Comparison of ENCODE assay signal across 23 cellular contexts in genomic region chr16:89132194-89133005, GRCh38. TPM values are rescaled to one million over a fixed set of nuclear protein-coding genes. Genes with fewer than 3 reads are reported as not detected.
DNase-seq lines count a peak whose midpoint lies in the region; ATAC-seq, FAIRE-seq and TF ChIP-seq lines count a peak whose summit lies in the region.
"Had no signal": no experiment of that assay in that cellular context is flagged by ENCODE, and none has a peak within 500 bp of the region (broad histone marks: within the 10 kb centered on the region; RNA-seq: fewer than 3 reads in every experiment).

No MANE protein-coding gene starts in this region.

- no peaks in the 10 kb centered on the region for H4K20me1 ChIP-seq in GM23338 (replicated peaks; ENCODE audit: insufficient read depth)

- no peak overlapping the region for H2AFZ ChIP-seq in GM23338
- H2AFZ ChIP-seq: parathyroid adenoma had no signal

- H3K27ac Mint-ChIP-seq in GM23338 (no peak overlapping the region), chondrocyte (ENCODE audit: unreplicated experiment) (no peak overlapping the region)
- H3K27ac Mint-ChIP-seq: activated naive CD8-positive, alpha-beta T cell treated with anti-CD3 and anti-CD28 coated beads for 36 hours; stimulated activated naive CD8-positive, alpha-beta T cell treated with anti-CD3 and anti-CD28 coated beads, Interleukin-15, amount 100 ng/mL, for 72 hours had no signal

- no peaks in the 10 kb centered on the region for H3K9me3 ChIP-seq in lower lobe of right lung
- H3K9me3 ChIP-seq: thyroid gland had no signal

- H3K27ac ChIP-seq in GM23338 (ENCODE audit: low read depth) (no peak overlapping the region), lower lobe of right lung (no peak overlapping the region)
- H3K27ac ChIP-seq: parathyroid adenoma, thyroid gland had no signal

- POLR2A ChIA-PET in BJ (lab: Charles Lee), result no interaction called here

- CTCF ChIA-PET in BJ (lab: Yijun Ruan, JAX), result no interaction called here

- H3K27me3 Mint-ChIP-seq in GM23338 (ENCODE audit: insufficient read depth, low read depth, poor library complexity) (peaks cover 5% of the 10 kb centered on the region), chondrocyte (ENCODE audit: low read depth) (no peaks in the 10 kb centered on the region)
- H3K27me3 Mint-ChIP-seq: activated naive CD8-positive, alpha-beta T cell treated with anti-CD3 and anti-CD28 coated beads for 36 hours; CD8-positive, alpha-beta memory T cell; naive thymus-derived CD4-positive, alpha-beta T cell; stimulated activated naive CD8-positive, alpha-beta T cell treated with anti-CD3 and anti-CD28 coated beads, Interleukin-15, amount 100 ng/mL, for 72 hours had no signal

- peaks cover 2% of the 10 kb centered on the region; the same call in 1 of the 3 replicates for H3K9me3 Mint-ChIP-seq in GM23338
- peaks cover 20% of the 10 kb centered on the region for H3K9me3 Mint-ChIP-seq in chondrocyte (ENCODE audit: low read depth)
- H3K9me3 Mint-ChIP-seq: CD8-positive, alpha-beta memory T cell; stimulated activated naive CD8-positive, alpha-beta T cell treated with anti-CD3 and anti-CD28 coated beads, Interleukin-15, amount 100 ng/mL, for 72 hours had no signal

- peaks cover 37% of the 10 kb centered on the region for H3K36me3 Mint-ChIP-seq in GM23338 (ENCODE audit: low read depth)
- peaks cover 31% of the 10 kb centered on the region for H3K36me3 Mint-ChIP-seq in chondrocyte (ENCODE audit: low read depth)

- no peak for FAIRE-seq in GM19239 (lab: Jason Lieb, UNC)
- FAIRE-seq: G401.6 had no signal

- no peaks in the 10 kb centered on the region for H3K27me3 ChIP-seq in BJ (ENCODE audit: control insufficient read depth, insufficient read depth, low read length)
- no peaks in the 10 kb centered on the region for H3K27me3 ChIP-seq in GM23338 (ENCODE audit: insufficient read depth)
- no peaks in the 10 kb centered on the region for H3K27me3 ChIP-seq in lower lobe of right lung (ENCODE audit: low read depth)
- H3K27me3 ChIP-seq: thyroid gland had no signal

- intact Hi-C loops in lower lobe of right lung (cut with DNase I), result no loop called here

- ATAC-seq in GM23338, result peak; percentile 63
- ATAC-seq in lower lobe of right lung, result peak in 1 of 2 donors; percentile 43
- no peak for ATAC-seq in HG03378 (IDR thresholded peaks at IDR 0.05; ENCODE audit: unreplicated experiment)
- ATAC-seq: naive thymus-derived CD4-positive, alpha-beta T cell; stimulated activated naive CD8-positive, alpha-beta T cell treated with anti-CD3 and anti-CD28 coated beads, Interleukin-15, amount 100 ng/mL, for 72 hours had no signal

- TF ChIP-seq CTCF in BJ (IDR thresholded peaks at IDR 0.05; ENCODE audit: insufficient read depth, low read depth, low read length) (0 out of 2 replicates have a peak, but pooled peaks have one; percentile 3), GM23338 (conservative IDR thresholded peaks at IDR 0.05; ENCODE audit: low read depth in 2 of 2) (peak; percentile 46 to 47), chondrocyte (IDR thresholded peaks at IDR 0.05) (peak; percentile 18), lower lobe of right lung (IDR thresholded peaks at IDR 0.05) (no peak)

- no peak overlapping the region for H3K4me2 ChIP-seq in GM23338

- DNase-seq in BJ (ENCODE audit: low read depth) (no peak), GM23338 (ENCODE audit: low spot score) (no peak), chondrocyte (ENCODE audit: low spot score) (no peak), lower lobe of right lung (peak; percentile 19), NCI-H1092 (lab: John Stamatoyannopoulos, UW) (no peak), NCI-H748 (lab: John Stamatoyannopoulos, UW; ENCODE audit: unreplicated experiment) (no peak), GM19239 (ENCODE audit: insufficient read length, low spot score) (no peak)
- DNase-seq: activated CD4-positive, alpha-beta T cell treated with anti-CD3 and anti-CD28 coated beads, Interleukin-2, amount 50 U/mL, for 4 hours; activated CD4-positive, CD25-positive, alpha-beta regulatory T cell; activated naive CD8-positive, alpha-beta T cell treated with anti-CD3 and anti-CD28 coated beads for 36 hours; CD8-positive, alpha-beta memory T cell; cerebellar nuclear complex; naive thymus-derived CD4-positive, alpha-beta T cell; NCI-H1105; NCI-H1930; NCI-H526 treated with DMSO at 0.1 percent for 48 hours; SHP77 treated with DMSO at 0.1 percent for 48 hours; stimulated activated naive CD8-positive, alpha-beta T cell treated with anti-CD3 and anti-CD28 coated beads, Interleukin-15, amount 100 ng/mL, for 72 hours; T1000 had no signal

- H3F3A ChIP-seq in GM23338 (replicated peaks; ENCODE audit: low read depth), result no peaks in the 10 kb centered on the region

- peaks cover 5% of the 10 kb centered on the region for H3K36me3 ChIP-seq in BJ (ENCODE audit: control insufficient read depth, insufficient read depth, low read length)
- H3K36me3 ChIP-seq in GM23338 (ENCODE audit: insufficient read depth), result no peaks in the 10 kb centered on the region
- peaks cover 46% of the 10 kb centered on the region for H3K36me3 ChIP-seq in lower lobe of right lung

- H3K4me3 Mint-ChIP-seq in GM23338 (no peak overlapping the region), chondrocyte (ENCODE audit: unreplicated experiment) (no peak overlapping the region)
- H3K4me3 Mint-ChIP-seq: activated naive CD8-positive, alpha-beta T cell treated with anti-CD3 and anti-CD28 coated beads for 36 hours; CD8-positive, alpha-beta memory T cell; naive thymus-derived CD4-positive, alpha-beta T cell; stimulated activated naive CD8-positive, alpha-beta T cell treated with anti-CD3 and anti-CD28 coated beads, Interleukin-15, amount 100 ng/mL, for 72 hours had no signal

- H3K4me1 ChIP-seq in GM23338 (ENCODE audit: insufficient read depth) (no peaks in the 10 kb centered on the region), lower lobe of right lung (no peaks in the 10 kb centered on the region)
- H3K4me1 ChIP-seq: parathyroid adenoma, thyroid gland had no signal

- no peaks in the 10 kb centered on the region for H3K9me2 ChIP-seq in GM23338 (ENCODE audit: insufficient read depth)

- H3K4me3 ChIP-seq in BJ (ENCODE audit: low read depth, low read length), result no peak overlapping the region
- H3K4me3 ChIP-seq in GM23338, result no peak overlapping the region
- no peak overlapping the region for H3K4me3 ChIP-seq in lower lobe of right lung
- H3K4me3 ChIP-seq: thyroid gland had no signal

- 0 out of 2 replicates have a peak, but pooled peaks cover 4% of the 10 kb centered on the region for H3K79me2 ChIP-seq in GM23338 (replicated peaks; ENCODE audit: insufficient read depth)

- H3K4me1 Mint-ChIP-seq in GM23338 (peaks cover 8% of the 10 kb centered on the region; the same call in 2 of the 3 replicates), chondrocyte (ENCODE audit: low read depth) (no peaks in the 10 kb centered on the region)

TF ChIP-seq in GM23338, 12 proteins besides CTCF, POLR2A, EP300 and RAD21 (continues in another document):
- no peak for TF ChIP-seq POLR2AphosphoS5 (IDR thresholded peaks at IDR 0.05; ENCODE audit: low read depth)
- no peak for TF ChIP-seq NANOG (IDR thresholded peaks at IDR 0.05; ENCODE audit: borderline replicate concordance)
- no peak for TF ChIP-seq STAT1 (IDR thresholded peaks at IDR 0.05; ENCODE audit: unreplicated experiment)

RNA-seq across cellular contexts. Expression of gene ACSF3, which starts 38.7 kb away (rescaled TPM):
- 10.3 and 12.5 TPM in 2 replicates for polyA plus RNA-seq in BJ (2011; rRNA removed)
- polyA minus RNA-seq in BJ (2011; rRNA and poly(A)+ RNA removed), result 14.8 and 20.2 TPM in 2 replicates
- 22.8 and 23.1 TPM in 2 replicates for total RNA-seq in GM23338 (2014; rRNA removed; shearing (Covaris generic))
- polyA plus RNA-seq in GM23338 (2016; fragmentation: Nextera tagmentation; extraction: Ambion mirVana), result 11.3 and 12.8 TPM in 2 replicates
- 19.5 to 24.4 TPM (median 20.8 TPM) in 3 replicates for total RNA-seq in chondrocyte
- 31.7 TPM for total RNA-seq in lower lobe of right lung

RNA-seq across cellular contexts. Expression of gene CDH15, which starts 39.1 kb away (rescaled TPM):
- polyA plus RNA-seq in BJ (2011; rRNA removed) (0.04 and 0.07 TPM in 2 replicates), GM23338 (2016; fragmentation: Nextera tagmentation; extraction: Ambion mirVana) (0.61 and 0.63 TPM in 2 replicates)
- polyA minus RNA-seq in BJ (2011; rRNA and poly(A)+ RNA removed), result not detected in 2 replicates
- 0.12 and 1.0 TPM in 2 replicates for total RNA-seq in GM23338 (2014; rRNA removed; shearing (Covaris generic))
- total RNA-seq in chondrocyte (0.20 to 0.23 TPM in 2 of 3 replicates, not detected in the other), lower lobe of right lung (0.50 TPM)
- total RNA-seq: activated naive CD8-positive, alpha-beta T cell treated with anti-CD3 and anti-CD28 coated beads for 36 hours; CD8-positive, alpha-beta memory T cell; naive thymus-derived CD4-positive, alpha-beta T cell; thyroid gland had no signal
- polyA plus RNA-seq: CD8-positive, alpha-beta memory T cell; naive thymus-derived CD4-positive, alpha-beta T cell had no signal
